ENCODE assay signal across 18 cellular contexts in the genomic region with DNA sequence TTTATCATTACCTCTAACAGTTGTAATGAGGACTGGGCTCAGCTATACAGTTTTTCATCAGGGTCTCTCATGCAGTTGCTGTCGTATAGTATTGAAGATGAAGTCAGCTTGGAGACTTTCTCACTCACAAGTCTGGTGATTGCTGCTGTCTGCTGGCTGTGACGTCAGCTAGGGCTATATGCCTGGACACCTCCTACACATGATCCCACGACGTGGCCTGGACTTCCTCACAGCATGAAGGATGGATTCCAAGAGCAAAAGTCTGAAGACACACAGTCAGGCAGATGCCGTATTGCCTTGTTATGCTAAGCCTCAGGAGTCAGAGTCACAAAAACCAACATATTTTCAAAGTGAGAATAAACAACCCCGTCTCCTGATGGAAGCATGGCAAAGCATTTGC.
"Had no signal": no experiment of that assay in that cellular context is flagged by ENCODE, and none has a peak within 500 bp of the region (broad histone marks: within the 10 kb centered on the region; RNA-seq: fewer than 3 reads in every experiment).

No MANE protein-coding gene starts in this region.

- H3K4me1 Mint-ChIP-seq: activated CD4-positive, alpha-beta T cell treated with anti-CD3 and anti-CD28 coated beads, Interleukin-2, amount 10 ng/mL, durations not matched to agents 24 days and 14 days; naive thymus-derived CD4-positive, alpha-beta T cell; stimulated activated naive B cell treated with anti-CD40 and anti-IgM and Interleukin-4, amounts not matched to agents 10 μg/mL and 1 μg/mL and 100 μg/mL, for 72 hours had no signal

- H3K4me3 Mint-ChIP-seq: activated CD4-positive, alpha-beta T cell treated with anti-CD3 and anti-CD28 coated beads, Interleukin-2, amount 10 ng/mL, durations not matched to agents 24 days and 14 days; activated naive CD8-positive, alpha-beta T cell; dendritic cell treated with granulocyte-macrophage colony-stimulating factor and Interleukin-4, amounts not matched to agents 40 ng/mL and 50 ng/mL, for 4 days; naive thymus-derived CD4-positive, alpha-beta T cell; stimulated activated naive B cell treated with anti-CD40 and anti-IgM and Interleukin-4, amounts not matched to agents 10 μg/mL and 1 μg/mL and 100 μg/mL, for 72 hours had no signal

- H3K36me3 ChIP-seq: tibial artery, uterus had no signal

- H3K4me3 ChIP-seq: body of pancreas, lung, mucosa of descending colon, tibial artery, uterus had no signal

- H2AFZ ChIP-seq: parathyroid adenoma had no signal

- H3K27me3 Mint-ChIP-seq: activated CD4-positive, alpha-beta T cell treated with anti-CD3 and anti-CD28 coated beads, Interleukin-2, amount 10 ng/mL, durations not matched to agents 24 days and 14 days; activated naive CD8-positive, alpha-beta T cell; dendritic cell treated with granulocyte-macrophage colony-stimulating factor and Interleukin-4, amounts not matched to agents 40 ng/mL and 50 ng/mL, for 4 days; naive thymus-derived CD4-positive, alpha-beta T cell; stimulated activated naive B cell treated with anti-CD40 and anti-IgM and Interleukin-4, amounts not matched to agents 10 μg/mL and 1 μg/mL and 100 μg/mL, for 72 hours had no signal

- H3K4me1 ChIP-seq: parathyroid adenoma, uterus had no signal

- H3K79me2 ChIP-seq: parathyroid adenoma had no signal

- H3K27ac Mint-ChIP-seq: activated CD4-positive, alpha-beta T cell treated with anti-CD3 and anti-CD28 coated beads, Interleukin-2, amount 10 ng/mL, durations not matched to agents 24 days and 14 days; activated naive CD8-positive, alpha-beta T cell; dendritic cell treated with granulocyte-macrophage colony-stimulating factor and Interleukin-4, amounts not matched to agents 40 ng/mL and 50 ng/mL, for 4 days; naive thymus-derived CD4-positive, alpha-beta T cell; stimulated activated naive B cell treated with anti-CD40 and anti-IgM and Interleukin-4, amounts not matched to agents 10 μg/mL and 1 μg/mL and 100 μg/mL, for 72 hours had no signal

- H3K36me3 Mint-ChIP-seq: activated naive CD8-positive, alpha-beta T cell; naive thymus-derived CD4-positive, alpha-beta T cell; stimulated activated naive B cell treated with anti-CD40 and anti-IgM and Interleukin-4, amounts not matched to agents 10 μg/mL and 1 μg/mL and 100 μg/mL, for 72 hours had no signal

- H3K9me3 Mint-ChIP-seq: activated CD4-positive, alpha-beta T cell treated with anti-CD3 and anti-CD28 coated beads, Interleukin-2, amount 10 ng/mL, durations not matched to agents 24 days and 14 days; dendritic cell treated with granulocyte-macrophage colony-stimulating factor and Interleukin-4, amounts not matched to agents 40 ng/mL and 50 ng/mL, for 4 days had no signal

- ATAC-seq: body of pancreas; mucosa of descending colon; naive thymus-derived CD4-positive, alpha-beta T cell; stimulated activated naive B cell treated with anti-CD40 and anti-IgM and Interleukin-4, amounts not matched to agents 10 μg/mL and 1 μg/mL and 100 μg/mL, for 72 hours had no signal

- H3K27me3 ChIP-seq: body of pancreas, tibial artery had no signal

- H3K9me3 ChIP-seq: body of pancreas, mucosa of descending colon, tibial artery, uterus had no signal

- DNase-seq: activated CD4-positive, alpha-beta T cell treated with anti-CD3 and anti-CD28 coated beads, Interleukin-2, amount 10 ng/mL, durations not matched to agents 24 days and 14 days; activated CD4-positive, CD25-positive, alpha-beta regulatory T cell; activated CD8-positive, alpha-beta memory T cell treated with anti-CD3 and anti-CD28 coated beads, Interleukin-2, amount 50 U/mL, for 48 hours; activated gamma-delta T cell treated with Interleukin-2 at 50 U/mL for 16 hours; amygdala; body of pancreas; effector memory CD4-positive, alpha-beta T cell; mucosa of descending colon; naive thymus-derived CD4-positive, alpha-beta T cell; stimulated activated CD4-positive, alpha-beta T cell treated with anti-CD3 and anti-CD28 coated beads, Interleukin-15, amount 100 ng/mL, for 24 hours; stimulated activated CD4-positive, alpha-beta T cell treated with anti-CD3 and anti-CD28 coated beads, Interleukin-4, amount 100 ng/mL, for 1 hour; stimulated activated naive B cell treated with anti-CD40 and anti-IgM and Interleukin-4, amounts not matched to agents 10 μg/mL and 1 μg/mL and 100 μg/mL, for 72 hours; tibial artery; uterus had no signal

- H3K9ac ChIP-seq: parathyroid adenoma had no signal

- H3K27ac ChIP-seq: body of pancreas, parathyroid adenoma, tibial artery, uterus had no signal
